Comparison of ENCODE assay signal across 1 cellular context in the genomic region with DNA sequence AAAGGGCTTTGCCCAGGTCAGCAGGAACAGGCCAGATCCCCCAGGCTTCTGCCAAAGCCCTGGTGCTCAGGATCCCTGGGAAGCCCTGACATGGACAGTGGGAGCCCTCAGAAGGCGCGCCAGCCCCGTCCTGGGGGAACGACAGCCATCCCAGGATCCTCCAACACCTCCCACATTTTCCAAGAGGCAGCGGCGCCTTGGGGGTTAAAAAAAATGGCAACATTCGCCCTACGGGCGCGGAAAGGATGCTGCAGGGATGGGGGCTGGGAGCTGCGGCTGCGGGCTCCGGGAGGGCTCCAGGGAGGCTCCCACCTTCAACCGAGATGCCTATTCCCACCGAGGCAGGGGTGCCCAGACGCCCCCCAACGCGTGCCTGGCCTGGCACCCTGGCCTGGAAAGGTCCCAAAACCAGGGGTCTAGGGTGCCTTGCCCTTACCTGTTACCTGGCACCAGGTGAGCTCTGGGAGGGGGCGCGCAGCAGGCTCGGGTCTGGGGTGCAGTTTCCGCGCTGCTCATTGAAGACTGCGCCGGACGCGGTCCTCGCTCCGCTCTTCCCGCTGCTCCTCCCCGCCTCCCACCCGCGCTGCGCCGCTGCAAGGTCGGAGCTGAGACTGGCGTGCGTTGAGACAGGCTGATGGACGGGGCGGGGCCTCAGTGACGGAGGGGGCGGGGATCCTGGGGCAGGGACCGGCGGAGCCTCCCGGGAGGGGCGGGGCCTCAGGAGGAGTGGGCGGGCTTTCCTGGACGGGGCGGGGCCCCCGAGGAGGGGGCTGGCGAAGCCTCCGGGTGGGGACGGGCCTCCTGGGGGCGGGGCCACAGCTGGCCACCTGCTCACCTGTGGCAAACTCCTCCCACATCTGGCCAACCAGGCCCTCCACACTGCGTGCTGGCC.
TF ChIP-seq lines count a peak whose summit lies in the region.

A gene (minus strand): TSS at position 613 of the 892 bp plus-strand sequence. CDS start 6,228 bp downstream, outside the sequence.

TF ChIP-seq in SK-N-SH, 30 proteins besides CTCF, POLR2A, EP300 and RAD21 (continued from another document):
- TF ChIP-seq, protein P1, sequence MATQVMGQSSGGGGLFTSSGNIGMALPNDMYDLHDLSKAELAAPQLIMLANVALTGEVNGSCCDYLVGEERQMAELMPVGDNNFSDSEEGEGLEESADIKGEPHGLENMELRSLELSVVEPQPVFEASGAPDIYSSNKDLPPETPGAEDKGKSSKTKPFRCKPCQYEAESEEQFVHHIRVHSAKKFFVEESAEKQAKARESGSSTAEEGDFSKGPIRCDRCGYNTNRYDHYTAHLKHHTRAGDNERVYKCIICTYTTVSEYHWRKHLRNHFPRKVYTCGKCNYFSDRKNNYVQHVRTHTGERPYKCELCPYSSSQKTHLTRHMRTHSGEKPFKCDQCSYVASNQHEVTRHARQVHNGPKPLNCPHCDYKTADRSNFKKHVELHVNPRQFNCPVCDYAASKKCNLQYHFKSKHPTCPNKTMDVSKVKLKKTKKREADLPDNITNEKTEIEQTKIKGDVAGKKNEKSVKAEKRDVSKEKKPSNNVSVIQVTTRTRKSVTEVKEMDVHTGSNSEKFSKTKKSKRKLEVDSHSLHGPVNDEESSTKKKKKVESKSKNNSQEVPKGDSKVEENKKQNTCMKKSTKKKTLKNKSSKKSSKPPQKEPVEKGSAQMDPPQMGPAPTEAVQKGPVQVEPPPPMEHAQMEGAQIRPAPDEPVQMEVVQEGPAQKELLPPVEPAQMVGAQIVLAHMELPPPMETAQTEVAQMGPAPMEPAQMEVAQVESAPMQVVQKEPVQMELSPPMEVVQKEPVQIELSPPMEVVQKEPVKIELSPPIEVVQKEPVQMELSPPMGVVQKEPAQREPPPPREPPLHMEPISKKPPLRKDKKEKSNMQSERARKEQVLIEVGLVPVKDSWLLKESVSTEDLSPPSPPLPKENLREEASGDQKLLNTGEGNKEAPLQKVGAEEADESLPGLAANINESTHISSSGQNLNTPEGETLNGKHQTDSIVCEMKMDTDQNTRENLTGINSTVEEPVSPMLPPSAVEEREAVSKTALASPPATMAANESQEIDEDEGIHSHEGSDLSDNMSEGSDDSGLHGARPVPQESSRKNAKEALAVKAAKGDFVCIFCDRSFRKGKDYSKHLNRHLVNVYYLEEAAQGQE (IDR thresholded peaks at IDR 0.05; ENCODE audit: low read depth, low read length): no peak
- TF ChIP-seq NFIC (IDR thresholded peaks at IDR 0.05; ENCODE audit: borderline replicate concordance) (no peak), RXRA (IDR thresholded peaks at IDR 0.05; ENCODE audit: borderline replicate concordance, low read depth) (no peak), TAF1 (IDR thresholded peaks at IDR 0.05; ENCODE audit: borderline replicate concordance, low read depth, low read length) (peak; percentile 66; the same call in 1 of the 2 replicates), RCOR1 (IDR thresholded peaks at IDR 0.05; ENCODE audit: low read length) (no peak), FOXM1 (IDR thresholded peaks at IDR 0.05; ENCODE audit: low read depth) (no peak), SMC3 (IDR thresholded peaks at IDR 0.05; ENCODE audit: low read depth, low read length) (no peak), EZH2phosphoT487 (IDR thresholded peaks at IDR 0.05; ENCODE audit: borderline replicate concordance, low read depth) (no peak), GATA2 (CRISPR knock-in tag; IDR thresholded peaks at IDR 0.05) (no peak), TCF12 (IDR thresholded peaks at IDR 0.05) (no peak), FOXJ3 (CRISPR knock-in tag; IDR thresholded peaks at IDR 0.05) (no peak), TEAD4 (IDR thresholded peaks at IDR 0.05; ENCODE audit: borderline replicate concordance, insufficient read depth) (no peak), YY1 (IDR thresholded peaks at IDR 0.05; ENCODE audit: low read depth) (0 out of 2 replicates have a peak, but pooled peaks have one; percentile 42), POLR2AphosphoS5 (IDR thresholded peaks at IDR 0.05; ENCODE audit: low read depth, low read length) (peak; percentile 76)
- TF ChIP-seq, protein P2, sequence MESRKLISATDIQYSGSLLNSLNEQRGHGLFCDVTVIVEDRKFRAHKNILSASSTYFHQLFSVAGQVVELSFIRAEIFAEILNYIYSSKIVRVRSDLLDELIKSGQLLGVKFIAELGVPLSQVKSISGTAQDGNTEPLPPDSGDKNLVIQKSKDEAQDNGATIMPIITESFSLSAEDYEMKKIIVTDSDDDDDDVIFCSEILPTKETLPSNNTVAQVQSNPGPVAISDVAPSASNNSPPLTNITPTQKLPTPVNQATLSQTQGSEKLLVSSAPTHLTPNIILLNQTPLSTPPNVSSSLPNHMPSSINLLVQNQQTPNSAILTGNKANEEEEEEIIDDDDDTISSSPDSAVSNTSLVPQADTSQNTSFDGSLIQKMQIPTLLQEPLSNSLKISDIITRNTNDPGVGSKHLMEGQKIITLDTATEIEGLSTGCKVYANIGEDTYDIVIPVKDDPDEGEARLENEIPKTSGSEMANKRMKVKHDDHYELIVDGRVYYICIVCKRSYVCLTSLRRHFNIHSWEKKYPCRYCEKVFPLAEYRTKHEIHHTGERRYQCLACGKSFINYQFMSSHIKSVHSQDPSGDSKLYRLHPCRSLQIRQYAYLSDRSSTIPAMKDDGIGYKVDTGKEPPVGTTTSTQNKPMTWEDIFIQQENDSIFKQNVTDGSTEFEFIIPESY (IDR thresholded peaks at IDR 0.05; ENCODE audit: borderline replicate concordance, low read depth): no peak
- TF ChIP-seq, protein P3, sequence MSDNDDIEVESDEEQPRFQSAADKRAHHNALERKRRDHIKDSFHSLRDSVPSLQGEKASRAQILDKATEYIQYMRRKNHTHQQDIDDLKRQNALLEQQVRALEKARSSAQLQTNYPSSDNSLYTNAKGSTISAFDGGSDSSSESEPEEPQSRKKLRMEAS (IDR thresholded peaks at IDR 0.05; ENCODE audit: low read depth): 0 out of 2 replicates have a peak, but pooled peaks have one; percentile 34
- TF ChIP-seq, protein P4, sequence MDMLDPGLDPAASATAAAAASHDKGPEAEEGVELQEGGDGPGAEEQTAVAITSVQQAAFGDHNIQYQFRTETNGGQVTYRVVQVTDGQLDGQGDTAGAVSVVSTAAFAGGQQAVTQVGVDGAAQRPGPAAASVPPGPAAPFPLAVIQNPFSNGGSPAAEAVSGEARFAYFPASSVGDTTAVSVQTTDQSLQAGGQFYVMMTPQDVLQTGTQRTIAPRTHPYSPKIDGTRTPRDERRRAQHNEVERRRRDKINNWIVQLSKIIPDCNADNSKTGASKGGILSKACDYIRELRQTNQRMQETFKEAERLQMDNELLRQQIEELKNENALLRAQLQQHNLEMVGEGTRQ (IDR thresholded peaks at IDR 0.05; ENCODE audit: borderline replicate concordance, low read depth, low read length): no peak
